Comparison of ENCODE assay signal across 20 cellular contexts in genomic region chr2:64629875-64630274, GRCh38. TPM values are rescaled to one million over a fixed set of nuclear protein-coding genes. Genes with fewer than 3 reads are reported as not detected.
DNase-seq lines count a peak whose midpoint lies in the region; ATAC-seq and TF ChIP-seq lines count a peak whose summit lies in the region.
"Had no signal": no experiment of that assay in that cellular context is flagged by ENCODE, and none has a peak within 500 bp of the region (broad histone marks: within the 10 kb centered on the region; RNA-seq: fewer than 3 reads in every experiment).

No MANE protein-coding gene starts in this region.

- ATAC-seq in activated CD8-positive, alpha-beta memory T cell treated with anti-CD3 and anti-CD28 coated beads, Interleukin-2, amount 10 ng/mL, durations not matched to agents 7 days and 5 days: no peak
- ATAC-seq in SK-N-SH treated with all-trans-retinoic acid at 6 μM for 48 hours: no peak
- ATAC-seq in stimulated activated memory B cell treated with anti-CD40 and anti-IgM and Interleukin-4, amounts not matched to agents 10 μg/mL and 1 μg/mL and 100 μg/mL, for 72 hours: no peak
- no peak for ATAC-seq in HG02623 (IDR thresholded peaks at IDR 0.05; ENCODE audit: unreplicated experiment)
- ATAC-seq: Panc1 had no signal

- no peak overlapping the region for H3K27ac Mint-ChIP-seq in activated CD8-positive, alpha-beta memory T cell treated with anti-CD3 and anti-CD28 coated beads, Interleukin-2, amount 10 ng/mL, durations not matched to agents 7 days and 5 days
- peak overlapping the region; percentile 19 for H3K27ac Mint-ChIP-seq in glutamatergic neuron (ENCODE audit: unreplicated experiment)
- H3K27ac Mint-ChIP-seq in stimulated activated memory B cell treated with anti-CD40 and anti-IgM and Interleukin-4, amounts not matched to agents 10 μg/mL and 1 μg/mL and 100 μg/mL, for 72 hours: peak overlapping the region; percentile 64
- H3K27ac Mint-ChIP-seq in activated T-cell treated with anti-CD3 and anti-CD28 coated beads, Interleukin-2, amount 50 U/mL, for 24 hours: no peak overlapping the region

- peak; percentile 21 for DNase-seq in activated CD8-positive, alpha-beta memory T cell treated with anti-CD3 and anti-CD28 coated beads, Interleukin-2, amount 10 ng/mL, durations not matched to agents 7 days and 5 days
- DNase-seq in activated CD8-positive, alpha-beta memory T cell treated with anti-CD3 and anti-CD28 coated beads for 24 hours: no peak
- DNase-seq in glutamatergic neuron (peak; percentile 2), erythroblast (lab: John Stamatoyannopoulos, UW) (no peak)
- DNase-seq in activated T-cell treated with anti-CD3 and anti-CD28 coated beads, Interleukin-2, amount 50 U/mL, for 24 hours: no peak
- DNase-seq: ACHN, Calu3, DMS153, GOT3, HCEC 1CT, Karpas-422, NCI-H1694 treated with DMSO at 0.1 percent for 48 hours, NCI-H2081 treated with DMSO at 0.1 percent for 48 hours, NCI-H2171 treated with DMSO at 0.1 percent for 48 hours, NCI-H524 treated with DMSO at 0.1 percent for 48 hours had no signal

- H3K4me3 Mint-ChIP-seq in activated CD8-positive, alpha-beta memory T cell treated with anti-CD3 and anti-CD28 coated beads, Interleukin-2, amount 10 ng/mL, durations not matched to agents 7 days and 5 days: no peak overlapping the region
- H3K4me3 Mint-ChIP-seq in glutamatergic neuron (ENCODE audit: unreplicated experiment): no peak overlapping the region
- H3K4me3 Mint-ChIP-seq in stimulated activated memory B cell treated with anti-CD40 and anti-IgM and Interleukin-4, amounts not matched to agents 10 μg/mL and 1 μg/mL and 100 μg/mL, for 72 hours: no peak overlapping the region
- H3K4me3 Mint-ChIP-seq in activated T-cell treated with anti-CD3 and anti-CD28 coated beads, Interleukin-2, amount 50 U/mL, for 24 hours: no peak overlapping the region
- H3K4me3 Mint-ChIP-seq: CD8-positive, alpha-beta memory T cell had no signal

- H3K4me1 Mint-ChIP-seq in activated CD8-positive, alpha-beta memory T cell treated with anti-CD3 and anti-CD28 coated beads, Interleukin-2, amount 10 ng/mL, durations not matched to agents 7 days and 5 days: peaks cover 5% of the 10 kb centered on the region
- H3K4me1 Mint-ChIP-seq in glutamatergic neuron (ENCODE audit: low read depth, unreplicated experiment): peaks cover 49% of the 10 kb centered on the region
- H3K4me1 Mint-ChIP-seq in stimulated activated memory B cell treated with anti-CD40 and anti-IgM and Interleukin-4, amounts not matched to agents 10 μg/mL and 1 μg/mL and 100 μg/mL, for 72 hours: peaks cover 50% of the 10 kb centered on the region
- H3K4me1 Mint-ChIP-seq in activated T-cell treated with anti-CD3 and anti-CD28 coated beads, Interleukin-2, amount 50 U/mL, for 24 hours (ENCODE audit: low read depth): no peaks in the 10 kb centered on the region
- H3K4me1 Mint-ChIP-seq: CD8-positive, alpha-beta memory T cell had no signal

- no peaks in the 10 kb centered on the region for H3K9me3 Mint-ChIP-seq in activated CD8-positive, alpha-beta memory T cell treated with anti-CD3 and anti-CD28 coated beads, Interleukin-2, amount 10 ng/mL, durations not matched to agents 7 days and 5 days (ENCODE audit: low read depth)
- peaks cover 12% of the 10 kb centered on the region for H3K9me3 Mint-ChIP-seq in glutamatergic neuron (ENCODE audit: unreplicated experiment)
- no peaks in the 10 kb centered on the region for H3K9me3 Mint-ChIP-seq in stimulated activated memory B cell treated with anti-CD40 and anti-IgM and Interleukin-4, amounts not matched to agents 10 μg/mL and 1 μg/mL and 100 μg/mL, for 72 hours
- H3K9me3 Mint-ChIP-seq in activated T-cell treated with anti-CD3 and anti-CD28 coated beads, Interleukin-2, amount 50 U/mL, for 24 hours: no peaks in the 10 kb centered on the region
- H3K9me3 Mint-ChIP-seq: CD8-positive, alpha-beta memory T cell had no signal

- no peak for TF ChIP-seq CTCF in glutamatergic neuron (IDR thresholded peaks at IDR 0.05; ENCODE audit: partially characterized antibody, unreplicated experiment)

- TF ChIP-seq POLR2A in erythroblast (IDR thresholded peaks at IDR 0.05; ENCODE audit: low read length): no peak

- CTCF ChIA-PET in activated CD8-positive, alpha-beta memory T cell treated with anti-CD3 and anti-CD28 coated beads, Interleukin-2, amount 10 ng/mL, durations not matched to agents 7 days and 5 days (lab: Charles Lee): interaction anchor here (1.1 to 2.5 kb wide), 3 partner anchors 20 to 243 kb away, joined by 3 to 7 read pairs (median 3); no protein-coding TSS in a partner anchor

- no peaks in the 10 kb centered on the region for H3K27me3 Mint-ChIP-seq in activated CD8-positive, alpha-beta memory T cell treated with anti-CD3 and anti-CD28 coated beads, Interleukin-2, amount 10 ng/mL, durations not matched to agents 7 days and 5 days
- peaks cover 8% of the 10 kb centered on the region for H3K27me3 Mint-ChIP-seq in glutamatergic neuron (ENCODE audit: unreplicated experiment)
- H3K27me3 Mint-ChIP-seq in stimulated activated memory B cell treated with anti-CD40 and anti-IgM and Interleukin-4, amounts not matched to agents 10 μg/mL and 1 μg/mL and 100 μg/mL, for 72 hours: no peaks in the 10 kb centered on the region
- no peaks in the 10 kb centered on the region for H3K27me3 Mint-ChIP-seq in activated T-cell treated with anti-CD3 and anti-CD28 coated beads, Interleukin-2, amount 50 U/mL, for 24 hours
- H3K27me3 Mint-ChIP-seq: CD8-positive, alpha-beta memory T cell had no signal

- peaks cover 16% of the 10 kb centered on the region for H3K36me3 Mint-ChIP-seq in activated CD8-positive, alpha-beta memory T cell treated with anti-CD3 and anti-CD28 coated beads, Interleukin-2, amount 10 ng/mL, durations not matched to agents 7 days and 5 days
- no peaks in the 10 kb centered on the region for H3K36me3 Mint-ChIP-seq in glutamatergic neuron (ENCODE audit: unreplicated experiment)
- H3K36me3 Mint-ChIP-seq in stimulated activated memory B cell treated with anti-CD40 and anti-IgM and Interleukin-4, amounts not matched to agents 10 μg/mL and 1 μg/mL and 100 μg/mL, for 72 hours: peaks cover 25% of the 10 kb centered on the region
- H3K36me3 Mint-ChIP-seq in activated T-cell treated with anti-CD3 and anti-CD28 coated beads, Interleukin-2, amount 50 U/mL, for 24 hours (ENCODE audit: low read depth): peaks cover 24% of the 10 kb centered on the region

TF ChIP-seq in SK-N-SH treated with all-trans-retinoic acid at 6 μM for 48 hours, 23 proteins besides CTCF, POLR2A, EP300 and RAD21:
- TF ChIP-seq ZFP3 (CRISPR knock-in tag; IDR thresholded peaks at IDR 0.05) (no peak), OSR1 (CRISPR knock-in tag; IDR thresholded peaks at IDR 0.05) (no peak), ZNF8 (CRISPR knock-in tag; IDR thresholded peaks at IDR 0.05) (peak; percentile 78), TCF4 (CRISPR knock-in tag; IDR thresholded peaks at IDR 0.05; ENCODE audit: borderline replicate concordance) (peak; percentile 57; the same call in 1 of the 2 replicates)

RNA-seq across cellular contexts. Expression of gene SERTAD2, which starts 23.8 kb away (rescaled TPM):
- 10 to 100 TPM; 24.3 to 53.7 TPM for total RNA-seq in activated CD8-positive, alpha-beta memory T cell treated with anti-CD3 and anti-CD28 coated beads, Interleukin-2, amount 10 ng/mL, durations not matched to agents 7 days and 5 days
- 15.7 TPM for total RNA-seq in glutamatergic neuron (ENCODE audit: unreplicated experiment)

Comparison
In these comparisons a context has a peak if more than half of its experiments do, and no peak if none do; other contexts are left out.
1. DNase-seq: peak in activated CD8-positive, alpha-beta memory T cell treated with anti-CD3 and anti-CD28 coated beads, Interleukin-2, amount 10 ng/mL, durations not matched to agents 7 days and 5 days (single experiment) and glutamatergic neuron (single experiment); none in activated CD8-positive, alpha-beta memory T cell treated with anti-CD3 and anti-CD28 coated beads for 24 hours (single experiment), activated T-cell treated with anti-CD3 and anti-CD28 coated beads, Interleukin-2, amount 50 U/mL, for 24 hours (single experiment) and erythroblast (0 of 2).
2. H3K27ac Mint-ChIP-seq: peak in glutamatergic neuron (single experiment) and stimulated activated memory B cell treated with anti-CD40 and anti-IgM and Interleukin-4, amounts not matched to agents 10 μg/mL and 1 μg/mL and 100 μg/mL, for 72 hours (single experiment); none in activated CD8-positive, alpha-beta memory T cell treated with anti-CD3 and anti-CD28 coated beads, Interleukin-2, amount 10 ng/mL, durations not matched to agents 7 days and 5 days (single experiment) and activated T-cell treated with anti-CD3 and anti-CD28 coated beads, Interleukin-2, amount 50 U/mL, for 24 hours (single experiment).